In genomic region chr11:36350137-36350513, GRCh38 we compare ENCODE assay signal across 1 cellular context.
TF ChIP-seq lines count a peak whose summit lies in the region.

No MANE protein-coding gene starts in this region.

TF ChIP-seq in H1, 55 proteins besides CTCF, POLR2A, EP300 and RAD21:
- TF ChIP-seq TBP (IDR thresholded peaks at IDR 0.05; ENCODE audit: low read depth, low read length): no peak
- TF ChIP-seq RFX5 (IDR thresholded peaks at IDR 0.05; ENCODE audit: borderline replicate concordance, low read depth, low read length): no peak
- no peak for TF ChIP-seq ATF3 (IDR thresholded peaks at IDR 0.05; ENCODE audit: insufficient read depth, low read depth, low read length)
- TF ChIP-seq KDM4A (IDR thresholded peaks at IDR 0.05; ENCODE audit: low read depth, low read length, severe bottlenecking): no peak
- TF ChIP-seq CHD2 (IDR thresholded peaks at IDR 0.05; ENCODE audit: low read length): no peak
- TF ChIP-seq FOSL1 (IDR thresholded peaks at IDR 0.05; ENCODE audit: insufficient read depth, low read depth, low read length): no peak
- TF ChIP-seq CBX8 (IDR thresholded peaks at IDR 0.05; ENCODE audit: borderline replicate concordance, low read depth, low read length): no peak
- TF ChIP-seq MAFK (IDR thresholded peaks at IDR 0.05; ENCODE audit: low read depth, low read length): no peak
- TF ChIP-seq MAX (IDR thresholded peaks at IDR 0.05): no peak
- TF ChIP-seq GTF2F1 (IDR thresholded peaks at IDR 0.05; ENCODE audit: borderline replicate concordance, low read depth, low read length): no peak
- TF ChIP-seq E2F6 (IDR thresholded peaks at IDR 0.05): no peak
- no peak for TF ChIP-seq SRF (IDR thresholded peaks at IDR 0.05; ENCODE audit: low read depth, low read length)
- no peak for TF ChIP-seq RXRA (IDR thresholded peaks at IDR 0.05; ENCODE audit: insufficient read depth, low read depth, low read length)
- TF ChIP-seq HDAC2 (IDR thresholded peaks at IDR 0.05; ENCODE audit: borderline replicate concordance in 1 of 2, low read depth in 2 of 2, low read length in 2 of 2): no peak
- TF ChIP-seq CEBPB (IDR thresholded peaks at IDR 0.05; ENCODE audit: low read depth, low read length): no peak
- TF ChIP-seq YY1 (IDR thresholded peaks at IDR 0.05; ENCODE audit: low read depth, low read length): no peak
- TF ChIP-seq EGR1 (IDR thresholded peaks at IDR 0.05; ENCODE audit: borderline replicate concordance, low read depth, low read length): no peak
- TF ChIP-seq SIRT6 (IDR thresholded peaks at IDR 0.05; ENCODE audit: low read length): no peak
- no peak for TF ChIP-seq HDAC6 (IDR thresholded peaks at IDR 0.05; ENCODE audit: low read depth, low read length)
- TF ChIP-seq GABPA (IDR thresholded peaks at IDR 0.05; ENCODE audit: borderline replicate concordance, insufficient read depth, low read length): no peak
